20 cellular contexts compared by ENCODE assay signal in genomic region chr11:94837317-94837716, GRCh38.
DNase-seq lines count a peak whose midpoint lies in the region; ATAC-seq and TF ChIP-seq lines count a peak whose summit lies in the region.
"Had no signal": no experiment of that assay in that cellular context is flagged by ENCODE, and none has a peak within 500 bp of the region (broad histone marks: within the 10 kb centered on the region; RNA-seq: fewer than 3 reads in every experiment).

No MANE protein-coding gene starts in this region.

- H3K4me3 ChIP-seq in gastroesophageal sphincter = no peak overlapping the region
- H3K4me3 ChIP-seq: Peyer's patch had no signal

- WGBS in gastroesophageal sphincter (ENCODE audit: low coverage in 1 of 2), 2 donors = 51 to 75% methylated on average over 2 of the region's 2 CpGs

- H3K27me3 ChIP-seq in gastroesophageal sphincter = no peaks in the 10 kb centered on the region
- H3K27me3 ChIP-seq in CD4-positive, alpha-beta T cell (ENCODE audit: control insufficient read depth, insufficient read depth, low read length) = no peaks in the 10 kb centered on the region
- H3K27me3 ChIP-seq: Peyer's patch had no signal

- H3K9me3 ChIP-seq in gastroesophageal sphincter = no peaks in the 10 kb centered on the region
- H3K9me3 ChIP-seq in CD4-positive, alpha-beta T cell (ENCODE audit: control insufficient read depth, low read length) = no peaks in the 10 kb centered on the region
- H3K9me3 ChIP-seq: Peyer's patch, SK-N-SH had no signal

- TF ChIP-seq POLR2A in gastroesophageal sphincter (IDR thresholded peaks at IDR 0.05) = no peak

- TF ChIP-seq CTCF in C4-2B (conservative IDR thresholded peaks at IDR 0.05) (no peak), gastroesophageal sphincter (IDR thresholded peaks at IDR 0.05) (no peak), osteocyte (IDR thresholded peaks at IDR 0.05) (no peak)
- TF ChIP-seq CTCF in CD4-positive, alpha-beta T cell (IDR thresholded peaks at IDR 0.05) = no peak

- no peaks in the 10 kb centered on the region for H3K9me3 Mint-ChIP-seq in CD4-positive, alpha-beta T cell
- H3K9me3 Mint-ChIP-seq in osteocyte (ENCODE audit: unreplicated experiment) = no peaks in the 10 kb centered on the region
- H3K9me3 Mint-ChIP-seq: CD4-positive, alpha-beta memory T cell had no signal

- H3K4me1 ChIP-seq in gastroesophageal sphincter = peaks cover 8 to 99% (median 37%) of the 10 kb centered on the region in 3 donors
- H3K4me1 ChIP-seq: Peyer's patch had no signal

- H3K4me3 Mint-ChIP-seq in CD4-positive, alpha-beta T cell = no peak overlapping the region
- no peak overlapping the region for H3K4me3 Mint-ChIP-seq in osteocyte (ENCODE audit: unreplicated experiment)
- H3K4me3 Mint-ChIP-seq: B cell; CD4-positive, alpha-beta memory T cell had no signal

- intact Hi-C loops in CD4-positive, alpha-beta T cell (cut with DNase I, micrococcal nuclease) = no loop called here

- peaks cover 0 to 26% of the 10 kb centered on the region in 2 donors for H3K36me3 ChIP-seq in gastroesophageal sphincter
- H3K36me3 ChIP-seq: Peyer's patch had no signal

- DNase-seq in NCI-H446 treated with DMSO at 0.1 percent for 48 hours (lab: John Stamatoyannopoulos, UW) = peak; percentile 34
- peak; percentile 20 for DNase-seq in mucosa of gallbladder (ENCODE audit: low spot score)
- no peak for DNase-seq in CD4-positive, alpha-beta T cell
- no peak for DNase-seq in osteocyte (ENCODE audit: extremely low spot score, unreplicated experiment)
- DNase-seq: Calu3; CD4-positive, alpha-beta memory T cell; DMS79; H7; NCI-H1048; NCI-H2227 treated with DMSO at 0.1 percent for 48 hours; Peyer's patch; SHP77; SK-N-SH had no signal

- peak overlapping the region; percentile 96 for H3K27ac ChIP-seq in C4-2B
- H3K27ac ChIP-seq in gastroesophageal sphincter = peak overlapping the region in 3 of 4 donors; percentile 23 to 73 (median 53)
- no peak overlapping the region for H3K27ac ChIP-seq in CD4-positive, alpha-beta T cell (ENCODE audit: low read depth, low read length)
- H3K27ac ChIP-seq: KMS-11 had no signal

- H3K27ac Mint-ChIP-seq in CD4-positive, alpha-beta T cell = no peak overlapping the region
- no peak overlapping the region for H3K27ac Mint-ChIP-seq in osteocyte (ENCODE audit: unreplicated experiment)
- H3K27ac Mint-ChIP-seq: B cell; CD4-positive, alpha-beta memory T cell had no signal

- ATAC-seq in gastroesophageal sphincter = no peak
- no peak for ATAC-seq in CD4-positive, alpha-beta T cell (ENCODE audit: poor library complexity)
- ATAC-seq in HG02642 (IDR thresholded peaks at IDR 0.05; ENCODE audit: poor library complexity, unreplicated experiment) = no peak
- ATAC-seq in GM19463 (IDR thresholded peaks at IDR 0.05; ENCODE audit: unreplicated experiment) = no peak
- ATAC-seq: HepG2 had no signal

- POLR2A ChIA-PET in CD4-positive, alpha-beta T cell (lab: Charles Lee) = no interaction called here

- CTCF ChIA-PET in CD4-positive, alpha-beta T cell (lab: Charles Lee) = no interaction called here

- no peaks in the 10 kb centered on the region for H3K36me3 Mint-ChIP-seq in CD4-positive, alpha-beta T cell (ENCODE audit: low read depth)
- peaks cover 16% of the 10 kb centered on the region for H3K36me3 Mint-ChIP-seq in osteocyte (ENCODE audit: unreplicated experiment)
- H3K36me3 Mint-ChIP-seq: CD4-positive, alpha-beta memory T cell had no signal

- no peaks in the 10 kb centered on the region for H3K27me3 Mint-ChIP-seq in CD4-positive, alpha-beta T cell
- no peaks in the 10 kb centered on the region for H3K27me3 Mint-ChIP-seq in osteocyte (ENCODE audit: unreplicated experiment)
- H3K27me3 Mint-ChIP-seq: B cell had no signal

- H3K4me1 Mint-ChIP-seq in CD4-positive, alpha-beta T cell (ENCODE audit: low read depth) = no peaks in the 10 kb centered on the region
- H3K4me1 Mint-ChIP-seq in osteocyte (ENCODE audit: unreplicated experiment) = peaks cover 52% of the 10 kb centered on the region
- H3K4me1 Mint-ChIP-seq: B cell; CD4-positive, alpha-beta memory T cell had no signal

- TF ChIP-seq EP300 in gastroesophageal sphincter (IDR thresholded peaks at IDR 0.05) = no peak

Comparison
In these comparisons a context has a peak if more than half of its experiments do, and no peak if none do; other contexts are left out.
1. DNase-seq: peak in NCI-H446 treated with DMSO at 0.1 percent for 48 hours (single experiment) and mucosa of gallbladder (single experiment); none in CD4-positive, alpha-beta T cell (0 of 10) and osteocyte (single experiment).